19 cellular contexts compared by ENCODE assay signal in genomic region chr9:25917593-25918426, GRCh38.
"Had no signal": no experiment of that assay in that cellular context is flagged by ENCODE, and none has a peak within 500 bp of the region (broad histone marks: within the 10 kb centered on the region; RNA-seq: fewer than 3 reads in every experiment).

No MANE protein-coding gene starts in this region.

- H3K27ac ChIP-seq: esophagus muscularis mucosa, gastrocnemius medialis, left ventricle myocardium inferior, skin epidermis, thyroid gland had no signal

- H3K9me3 ChIP-seq: esophagus muscularis mucosa, gastrocnemius medialis, thyroid gland had no signal

- H3K27me3 ChIP-seq: esophagus muscularis mucosa, gastrocnemius medialis, thyroid gland had no signal

- ATAC-seq: activated CD8-positive, alpha-beta memory T cell treated with anti-CD3 and anti-CD28 coated beads, Interleukin-2, amount 10 ng/mL, durations not matched to agents 7 days and 5 days; activated naive CD4-positive, alpha-beta T cell treated with anti-CD3 and anti-CD28 coated beads, Interleukin-2, amount 50 U/mL, for 72 hours; activated T-cell treated with anti-CD3 and anti-CD28 coated beads, Interleukin-2, amount 50 U/mL, for 4 hours; gastrocnemius medialis had no signal

- H3K9me3 Mint-ChIP-seq: brain, endodermal cell, nephron had no signal

- H3K36me3 Mint-ChIP-seq: activated CD8-positive, alpha-beta memory T cell treated with anti-CD3 and anti-CD28 coated beads, Interleukin-2, amount 10 ng/mL, durations not matched to agents 7 days and 5 days; activated naive CD4-positive, alpha-beta T cell treated with anti-CD3 and anti-CD28 coated beads, Interleukin-2, amount 50 U/mL, for 72 hours; brain had no signal

- H3K27me3 Mint-ChIP-seq: activated CD8-positive, alpha-beta memory T cell treated with anti-CD3 and anti-CD28 coated beads, Interleukin-2, amount 10 ng/mL, durations not matched to agents 7 days and 5 days; brain had no signal

- DNase-seq: activated CD4-positive, alpha-beta T cell treated with anti-CD3 and anti-CD28 coated beads, Interleukin-2, amount 50 U/mL, for 48 hours; activated CD4-positive, CD25-positive, alpha-beta regulatory T cell treated with anti-CD3 and anti-CD28 coated beads, Interleukin-2, amount 50 U/mL, for 72 hours; activated CD8-positive, alpha-beta memory T cell treated with anti-CD3 and anti-CD28 coated beads, Interleukin-2, amount 10 ng/mL, durations not matched to agents 7 days and 5 days; activated effector memory CD4-positive, alpha-beta T cell treated with anti-CD3 and anti-CD28 coated beads, Interleukin-2, amount 50 U/mL, for 16 hours; activated T-cell treated with anti-CD3 and anti-CD28 coated beads, Interleukin-2, amount 50 U/mL, for 4 hours; amygdala; cerebellar nuclear complex; endodermal cell; gastrocnemius medialis; left ventricle myocardium inferior; mesendoderm; T-helper 9 cell; thyroid gland had no signal

- H3K27ac Mint-ChIP-seq: activated CD8-positive, alpha-beta memory T cell treated with anti-CD3 and anti-CD28 coated beads, Interleukin-2, amount 10 ng/mL, durations not matched to agents 7 days and 5 days; activated naive CD4-positive, alpha-beta T cell treated with anti-CD3 and anti-CD28 coated beads, Interleukin-2, amount 50 U/mL, for 72 hours; brain; endodermal cell had no signal

- H3K4me1 Mint-ChIP-seq: activated CD8-positive, alpha-beta memory T cell treated with anti-CD3 and anti-CD28 coated beads, Interleukin-2, amount 10 ng/mL, durations not matched to agents 7 days and 5 days; endodermal cell had no signal

- H3K4me3 Mint-ChIP-seq: activated CD8-positive, alpha-beta memory T cell treated with anti-CD3 and anti-CD28 coated beads, Interleukin-2, amount 10 ng/mL, durations not matched to agents 7 days and 5 days; activated T-cell treated with anti-CD3 and anti-CD28 coated beads, Interleukin-2, amount 50 U/mL, for 4 hours; brain; endodermal cell; nephron had no signal

- H3K4me1 ChIP-seq: esophagus muscularis mucosa, gastrocnemius medialis, left ventricle myocardium inferior had no signal

- H3K36me3 ChIP-seq: esophagus muscularis mucosa, gastrocnemius medialis, left ventricle myocardium inferior, thyroid gland had no signal

- H3K4me3 ChIP-seq: esophagus muscularis mucosa, gastrocnemius medialis, left ventricle myocardium inferior, skin epidermis, thyroid gland had no signal

- FAIRE-seq: keratinocyte had no signal
